Comparison of ENCODE assay signal across 18 cellular contexts in the genomic region with DNA sequence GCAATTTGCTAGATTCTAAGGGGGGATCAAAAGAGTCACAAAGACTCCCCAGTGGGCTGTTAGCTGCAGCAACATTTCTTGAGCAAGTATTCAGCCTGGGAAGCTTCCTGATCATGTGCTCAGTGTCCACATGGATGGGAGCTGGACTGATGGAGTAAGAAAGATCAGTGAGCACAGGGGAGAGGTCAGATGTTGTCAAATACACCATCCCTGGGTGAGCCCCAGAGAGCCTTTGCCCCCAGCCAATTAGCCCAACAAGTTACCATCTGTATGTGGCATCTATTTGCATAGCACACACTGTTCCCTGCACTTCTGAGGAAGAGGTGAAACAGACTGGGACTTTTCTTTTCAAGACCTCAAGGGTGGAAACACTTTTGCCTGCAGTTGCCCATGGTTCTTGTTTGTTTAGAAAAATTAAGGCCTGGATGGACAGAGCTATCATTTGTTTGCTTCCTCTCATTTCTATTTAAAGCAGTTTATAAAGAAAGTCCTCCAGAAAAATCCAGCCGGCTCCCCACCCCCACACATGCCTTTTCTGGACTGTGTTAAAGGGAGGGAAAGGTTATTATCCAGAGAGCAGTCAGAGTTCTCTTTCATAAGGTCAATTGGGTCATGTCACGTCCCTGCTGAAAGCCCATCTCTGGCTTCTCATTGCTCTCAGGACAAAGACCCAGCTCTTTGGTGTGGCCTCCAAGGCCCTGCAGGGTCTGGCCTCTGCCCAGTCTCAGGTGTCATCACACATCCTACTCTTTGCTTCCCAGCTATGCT.
"Had no signal": no experiment of that assay in that cellular context is flagged by ENCODE, and none has a peak within 500 bp of the region (broad histone marks: within the 10 kb centered on the region; RNA-seq: fewer than 3 reads in every experiment).

No MANE protein-coding gene starts in this region.

- H3K9me3 Mint-ChIP-seq: activated naive CD4-positive, alpha-beta T cell treated with anti-CD3 and anti-CD28 coated beads, Interleukin-2, amount 50 U/mL, for 72 hours; activated T-cell treated with anti-CD3 and anti-CD28 coated beads, Interleukin-2, amount 50 U/mL, for 24 hours had no signal

- H3K4me3 ChIP-seq: lower lobe of right lung, prostate gland, transverse colon had no signal

- H3K4me1 ChIP-seq: lower lobe of right lung, prostate gland, transverse colon had no signal

- H3K4me3 Mint-ChIP-seq: activated T-cell treated with anti-CD3 and anti-CD28 coated beads, Interleukin-2, amount 50 U/mL, for 24 hours; brain had no signal

- H3K27me3 ChIP-seq: neutrophil, transverse colon had no signal

- H3K27ac Mint-ChIP-seq: activated naive CD4-positive, alpha-beta T cell treated with anti-CD3 and anti-CD28 coated beads, Interleukin-2, amount 50 U/mL, for 72 hours; activated T-cell treated with anti-CD3 and anti-CD28 coated beads, Interleukin-2, amount 50 U/mL, for 24 hours had no signal

- H3K9me3 ChIP-seq: lower lobe of right lung, neutrophil, prostate gland, transverse colon had no signal

- ATAC-seq: activated naive CD4-positive, alpha-beta T cell treated with anti-CD3 and anti-CD28 coated beads, Interleukin-2, amount 50 U/mL, for 72 hours; lower lobe of right lung had no signal

- DNase-seq: activated CD4-positive, alpha-beta T cell treated with anti-CD3 and anti-CD28 coated beads, Interleukin-2, amount 50 U/mL, for 1 hour; activated CD4-positive, CD25-positive, alpha-beta regulatory T cell; activated effector memory CD4-positive, alpha-beta T cell treated with Interleukin-2 at 50 U/mL for 16 hours; activated T-cell treated with anti-CD3 and anti-CD28 coated beads, Interleukin-2, amount 50 U/mL, for 24 hours; amygdala; effector memory CD4-positive, alpha-beta T cell; hippocampal formation; kidney glomerular epithelial cell; lower lobe of right lung; midbrain; stimulated activated CD4-positive, alpha-beta T cell treated with anti-CD3 and anti-CD28 coated beads, Interleukin-4, amount 100 ng/mL, for 4 hours; T-helper 2 cell; transverse colon had no signal

- FAIRE-seq: TTC549 had no signal

- H3K36me3 ChIP-seq: lower lobe of right lung, neutrophil, prostate gland, transverse colon had no signal

- H3K27me3 Mint-ChIP-seq: brain had no signal

- H3K36me3 Mint-ChIP-seq: activated naive CD4-positive, alpha-beta T cell treated with anti-CD3 and anti-CD28 coated beads, Interleukin-2, amount 50 U/mL, for 72 hours had no signal

- H3K27ac ChIP-seq: lower lobe of right lung, neutrophil, prostate gland had no signal
